ENCODE assay signal across 2 cellular contexts in genomic region chr5:138583984-138584637, GRCh38.
TF ChIP-seq lines count a peak whose summit lies in the region.

No MANE protein-coding gene starts in this region.

TF ChIP-seq in GM23338, 12 proteins besides CTCF, POLR2A, EP300 and RAD21:
- no peak for TF ChIP-seq REST (IDR thresholded peaks at IDR 0.05; ENCODE audit: unreplicated experiment)
- TF ChIP-seq STAT1 (IDR thresholded peaks at IDR 0.05; ENCODE audit: unreplicated experiment), result no peak
- TF ChIP-seq JUNB (IDR thresholded peaks at IDR 0.05; ENCODE audit: unreplicated experiment), result no peak
- no peak for TF ChIP-seq ZNF114 (CRISPR knock-in tag; IDR thresholded peaks at IDR 0.05)
- TF ChIP-seq NANOG (IDR thresholded peaks at IDR 0.05; ENCODE audit: borderline replicate concordance), result no peak
- no peak for TF ChIP-seq ZNF462 (CRISPR knock-in tag; IDR thresholded peaks at IDR 0.05)
- no peak for TF ChIP-seq ZNF331 (CRISPR knock-in tag; IDR thresholded peaks at IDR 0.05; ENCODE audit: low read depth)
- no peak for TF ChIP-seq EZH2 (IDR thresholded peaks at IDR 0.05; ENCODE audit: low read depth, unreplicated experiment)
- TF ChIP-seq CREB1 (CRISPR knock-in tag; IDR thresholded peaks at IDR 0.05; ENCODE audit: low read depth), result no peak
- no peak for TF ChIP-seq POLR2AphosphoS5 (IDR thresholded peaks at IDR 0.05; ENCODE audit: low read depth)
- no peak for TF ChIP-seq EZH2phosphoT487 (IDR thresholded peaks at IDR 0.05; ENCODE audit: unreplicated experiment)
- TF ChIP-seq ETS1 (IDR thresholded peaks at IDR 0.05), result no peak

TF ChIP-seq in K562, 482 proteins besides CTCF, POLR2A, EP300 and RAD21:
- TF ChIP-seq ZNF830 (CRISPR knock-in tag; IDR thresholded peaks at IDR 0.05), result no peak
- no peak for TF ChIP-seq CHD4 (IDR thresholded peaks at IDR 0.05; ENCODE audit: insufficient read depth, insufficient replicate concordance, low read depth, low read length, poor library complexity, severe bottlenecking)
- no peak for TF ChIP-seq ELK1 (CRISPR knock-in tag; IDR thresholded peaks at IDR 0.05)
- TF ChIP-seq BRF1 (IDR thresholded peaks at IDR 0.05; ENCODE audit: borderline replicate concordance, extremely low read depth, insufficient read length), result no peak
- TF ChIP-seq BCOR (IDR thresholded peaks at IDR 0.05), result no peak
- TF ChIP-seq NR3C1 (CRISPR knock-in tag; IDR thresholded peaks at IDR 0.05), result no peak
- TF ChIP-seq ZNF184 (CRISPR knock-in tag; IDR thresholded peaks at IDR 0.05), result no peak
- TF ChIP-seq HDAC6 (IDR thresholded peaks at IDR 0.05; ENCODE audit: low read depth, low read length), result no peak
- TF ChIP-seq AFF1 (IDR thresholded peaks at IDR 0.05; ENCODE audit: low read depth in 1 of 2, partially characterized antibody in 2 of 2), result no peak
- no peak for TF ChIP-seq MTA3 (IDR thresholded peaks at IDR 0.05; ENCODE audit: borderline replicate concordance)
